Comparison of ENCODE assay signal across 8 cellular contexts in genomic region chr1:26284597-26285351, GRCh38. TPM values are rescaled to one million over a fixed set of nuclear protein-coding genes. Genes with fewer than 3 reads are reported as not detected.
A peak's percentile ranks its signal among the peaks of the same experiment; 100 is the strongest.
DNase-seq lines count a peak whose midpoint lies in the region; ATAC-seq and TF ChIP-seq lines count a peak whose summit lies in the region.

No MANE protein-coding gene starts in this region.

- no peaks in the 10 kb centered on the region for H3K36me3 Mint-ChIP-seq in glutamatergic neuron (ENCODE audit: unreplicated experiment)

- H3K27me3 ChIP-seq in SJCRH30, result no peaks in the 10 kb centered on the region

- TF ChIP-seq CTCF in glutamatergic neuron (IDR thresholded peaks at IDR 0.05; ENCODE audit: partially characterized antibody, unreplicated experiment), result peak; percentile 72

- peaks cover 18% of the 10 kb centered on the region for H3K27me3 Mint-ChIP-seq in glutamatergic neuron (ENCODE audit: unreplicated experiment)

- H3K4me1 Mint-ChIP-seq in glutamatergic neuron (ENCODE audit: low read depth, unreplicated experiment), result peaks cover 50% of the 10 kb centered on the region

- DNase-seq in D341Med (ENCODE audit: low spot score) (peak; percentile 85), SJCRH30 (peak; percentile 72 to 77), activated gamma-delta T cell (lab: John Stamatoyannopoulos, UW) (peak; percentile 47), glutamatergic neuron (peak; percentile 85), pulmonary artery endothelial cell (ENCODE audit: low read depth, low spot score) (peak; percentile 66), ureter (ENCODE audit: low spot score) (peak; percentile 79), hippocampal formation (lab: John Stamatoyannopoulos, UW) (no peak)

- H3K4me3 ChIP-seq in SJCRH30, result no peak overlapping the region

- 0 out of 2 replicates have a peak overlapping the region, but pooled peaks have one; percentile 1 for H3K27ac ChIP-seq in SJCRH30

- peak overlapping the region; percentile 89 for H3K27ac Mint-ChIP-seq in glutamatergic neuron (ENCODE audit: unreplicated experiment)

- no peaks in the 10 kb centered on the region for H3K9me3 ChIP-seq in SJCRH30 (replicated peaks)

- peak; percentile 37 for ATAC-seq in HG03439 (IDR thresholded peaks at IDR 0.05; ENCODE audit: unreplicated experiment)

- H3K9me3 Mint-ChIP-seq in glutamatergic neuron (ENCODE audit: unreplicated experiment), result peaks cover 14% of the 10 kb centered on the region

- no peaks in the 10 kb centered on the region for H3K36me3 ChIP-seq in SJCRH30

- H3K4me3 Mint-ChIP-seq in glutamatergic neuron (ENCODE audit: unreplicated experiment), result peak overlapping the region; percentile 64

- peaks cover 30% of the 10 kb centered on the region for H3K4me1 ChIP-seq in SJCRH30

RNA-seq across cellular contexts. Expression of gene SH3BGRL3, which starts 4.9 kb away (rescaled TPM):
- 41.5 and 43.4 TPM in 2 replicates for total RNA-seq in SJCRH30 (2014; rRNA removed; shearing (Covaris generic))
- total RNA-seq in glutamatergic neuron (ENCODE audit: unreplicated experiment), result 412 TPM
- 29.7 and 35.7 TPM in 2 replicates for total RNA-seq in pulmonary artery endothelial cell
- 145 TPM for total RNA-seq in ureter

RNA-seq across cellular contexts. Expression of gene UBXN11, which starts 21.7 kb away (rescaled TPM):
- total RNA-seq in SJCRH30 (2014; rRNA removed; shearing (Covaris generic)), result 3.5 and 5.3 TPM in 2 replicates
- total RNA-seq in glutamatergic neuron (ENCODE audit: unreplicated experiment), result 11.4 TPM
- total RNA-seq in pulmonary artery endothelial cell, result 3.0 and 4.3 TPM in 2 replicates
- total RNA-seq in ureter, result 30.3 TPM

RNA-seq across cellular contexts. Expression of gene CD52, which starts 33.0 kb away (rescaled TPM):
- not detected in 2 replicates for total RNA-seq in SJCRH30 (2014; rRNA removed; shearing (Covaris generic))
- total RNA-seq in glutamatergic neuron (ENCODE audit: unreplicated experiment) (2.8 TPM), pulmonary artery endothelial cell (not detected in 2 replicates), ureter (9.8 TPM)

RNA-seq across cellular contexts. Expression of gene CEP85, which starts 50.8 kb away (rescaled TPM):
- total RNA-seq in SJCRH30 (2014; rRNA removed; shearing (Covaris generic)), result 34.8 and 39.1 TPM in 2 replicates
- total RNA-seq in glutamatergic neuron (ENCODE audit: unreplicated experiment) (28.2 TPM), pulmonary artery endothelial cell (9.7 and 19.0 TPM in 2 replicates), ureter (13.1 TPM)

Comparison
In these comparisons a context has a peak if more than half of its experiments do, and no peak if none do; other contexts are left out.
1. DNase-seq: peak in D341Med (single experiment), SJCRH30 (2 of 2), activated gamma-delta T cell (single experiment), glutamatergic neuron (single experiment), pulmonary artery endothelial cell (single experiment) and ureter (single experiment); none in hippocampal formation (0 of 2).